8 cellular contexts compared by ENCODE assay signal in the genomic region with DNA sequence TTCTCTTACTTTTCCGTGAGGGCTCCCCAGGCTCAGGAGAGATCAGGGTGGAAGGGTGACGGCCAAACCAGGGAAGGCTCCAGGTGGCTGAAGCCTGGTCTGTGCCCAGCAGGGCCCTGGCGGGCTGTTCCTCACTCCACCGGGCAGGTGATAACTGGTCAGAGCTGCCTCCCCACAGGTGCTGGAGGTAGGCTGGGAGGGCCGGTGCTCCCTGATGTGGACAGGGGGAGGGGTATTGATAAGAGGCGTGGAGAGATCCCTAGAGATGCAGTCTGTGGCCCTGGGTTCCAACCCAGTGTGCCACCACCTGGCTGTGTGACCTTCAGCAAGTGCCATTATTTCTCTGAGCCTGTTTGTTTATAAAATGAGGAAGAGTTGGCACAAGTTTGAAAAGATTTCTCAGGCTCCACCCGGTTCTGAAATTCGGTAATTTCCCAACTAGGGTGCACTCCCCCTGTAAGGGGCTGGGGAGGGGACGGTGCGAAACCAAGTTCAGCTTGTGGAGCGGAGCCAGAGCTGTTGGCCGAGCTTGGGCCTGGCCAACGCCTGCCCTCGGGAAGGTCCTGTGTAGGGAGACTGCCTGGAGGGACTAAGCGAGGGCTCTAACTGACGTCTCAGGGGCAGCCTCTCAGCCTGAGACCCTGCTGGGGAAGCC. TPM values are rescaled to one million over a fixed set of nuclear protein-coding genes. Genes with fewer than 3 reads are reported as not detected.
DNase-seq lines count a peak whose midpoint lies in the region; ATAC-seq and TF ChIP-seq lines count a peak whose summit lies in the region.

No MANE protein-coding gene starts in this region.

- POLR2A ChIA-PET in HEK293 (lab: Yijun Ruan, JAX), result interaction anchor here (1.7 to 2.3 kb wide), 3 partner anchors 17 to 24 kb away, joined by 8 to 11 read pairs (median 8); a partner anchor contains a TSS

- H3K9me3 ChIP-seq in HEK293 (ENCODE audit: control insufficient read depth, insufficient read depth, low read depth, low read length) (no peaks in the 10 kb centered on the region), heart right ventricle (no peaks in the 10 kb centered on the region)

- peak overlapping the region; percentile 30 for H3K27ac ChIP-seq in HEK293 (ENCODE audit: extremely low read depth, low read depth, low read length)
- H3K27ac ChIP-seq in heart right ventricle, result peak overlapping the region; percentile 88 to 98 (median 96)

- DNase-seq in AG20443 (ENCODE audit: low spot score) (peak; percentile 41), heart right ventricle (no peak), sciatic nerve (ENCODE audit: low spot score) (peak; percentile 83), NCI-H774 (lab: John Stamatoyannopoulos, UW) (no peak)
- DNase-seq in activated CD4-positive, alpha-beta T cell treated with anti-CD3 and anti-CD28 coated beads, Interleukin-2, amount 50 U/mL, for 1 hour, result peak; percentile 40

- peaks cover 0 to 5% (median 0%) of the 10 kb centered on the region in 7 donors for H3K27me3 ChIP-seq in heart right ventricle

- ATAC-seq in heart right ventricle (no peak), sciatic nerve (peak; percentile 15), HG02840 (IDR thresholded peaks at IDR 0.05; ENCODE audit: low FRiP score, unreplicated experiment) (no peak), GM18873 (IDR thresholded peaks at IDR 0.05; ENCODE audit: low FRiP score, unreplicated experiment) (no peak)

- peak overlapping the region; percentile 43 for H3K4me3 ChIP-seq in HEK293 (ENCODE audit: low read depth, low read length)
- peak overlapping the region; percentile 24 to 77 (median 66) for H3K4me3 ChIP-seq in heart right ventricle

- WGBS in heart right ventricle, 2 donors, result 26 to 30% methylated on average over 16 of the region's 16 CpGs

- CTCF ChIA-PET in HEK293 (lab: Yijun Ruan, JAX), result interaction anchor here (0.6 to 1.5 kb wide), 4 partner anchors 21 to 84 kb away, joined by 3 to 6 read pairs (median 4); no protein-coding TSS in a partner anchor

- TF ChIP-seq CTCF in HEK293 (tag by site-specific recombination; IDR thresholded peaks at IDR 0.05), result no peak
- no peak for TF ChIP-seq CTCF in heart right ventricle (IDR thresholded peaks at IDR 0.05)

- H3K36me3 ChIP-seq in HEK293 (ENCODE audit: control insufficient read depth in 2 of 2, insufficient read depth in 1 of 2, low read length in 2 of 2) (peaks cover 0 to 9% of the 10 kb centered on the region in 2 experiments; a peak in 1 of 3 replicates), heart right ventricle (peaks cover 0 to 30% (median 11%) of the 10 kb centered on the region in 9 donors)

- peaks cover 11% of the 10 kb centered on the region; the same call in 1 of the 2 replicates for H3K4me1 ChIP-seq in HEK293 (ENCODE audit: control insufficient read depth, insufficient read depth, low read length)
- H3K4me1 ChIP-seq in heart right ventricle, result peaks cover 38 to 91% (median 65%) of the 10 kb centered on the region in 9 donors

- intact Hi-C loops in heart right ventricle (cut with DNase I) (loop anchor here in 4 of 10 donors (1.0 to 5.0 kb wide), 4 partner anchors 17 to 77 kb away; a partner anchor contains a TSS), sciatic nerve (cut with DNase I) (no loop called here)

TF ChIP-seq in HEK293, 187 proteins besides CTCF, POLR2A, EP300 and RAD21:
- no peak for TF ChIP-seq ZNF664 (tag by site-specific recombination; IDR thresholded peaks at IDR 0.05)
- TF ChIP-seq, protein P1, sequence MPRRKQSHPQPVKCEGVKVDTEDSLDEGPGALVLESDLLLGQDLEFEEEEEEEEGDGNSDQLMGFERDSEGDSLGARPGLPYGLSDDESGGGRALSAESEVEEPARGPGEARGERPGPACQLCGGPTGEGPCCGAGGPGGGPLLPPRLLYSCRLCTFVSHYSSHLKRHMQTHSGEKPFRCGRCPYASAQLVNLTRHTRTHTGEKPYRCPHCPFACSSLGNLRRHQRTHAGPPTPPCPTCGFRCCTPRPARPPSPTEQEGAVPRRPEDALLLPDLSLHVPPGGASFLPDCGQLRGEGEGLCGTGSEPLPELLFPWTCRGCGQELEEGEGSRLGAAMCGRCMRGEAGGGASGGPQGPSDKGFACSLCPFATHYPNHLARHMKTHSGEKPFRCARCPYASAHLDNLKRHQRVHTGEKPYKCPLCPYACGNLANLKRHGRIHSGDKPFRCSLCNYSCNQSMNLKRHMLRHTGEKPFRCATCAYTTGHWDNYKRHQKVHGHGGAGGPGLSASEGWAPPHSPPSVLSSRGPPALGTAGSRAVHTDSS (tag by site-specific recombination; IDR thresholded peaks at IDR 0.05), result peak; percentile 37; the same call in 1 of the 2 replicates
- 0 out of 2 replicates have a peak, but pooled peaks have one; percentile 80 for TF ChIP-seq ZNF600 (tag by site-specific recombination; IDR thresholded peaks at IDR 0.05)

RNA-seq across cellular contexts. Expression of a gene that starts 1.0 kb away (rescaled TPM):
- total RNA-seq in heart right ventricle, result 100 to 1,000 TPM in 6 of 10 donors, 10 to 100 TPM in 4; 34.6 to 588 (median 105) TPM
- 10 to 100 TPM; 53.2 to 83.0 TPM for polyA plus RNA-seq in heart right ventricle
- 688 TPM for total RNA-seq in sciatic nerve

RNA-seq across cellular contexts. Expression of a gene that starts 19.5 kb away (rescaled TPM):
- total RNA-seq in heart right ventricle, result 10 to 100 TPM; 17.5 to 31.8 (median 22.2) TPM
- polyA plus RNA-seq in heart right ventricle, result 10 to 100 TPM; 14.6 to 90.2 TPM
- total RNA-seq in sciatic nerve, result 28.2 TPM

RNA-seq across cellular contexts. Expression of a gene that starts 29.3 kb away (rescaled TPM):
- total RNA-seq in heart right ventricle (under 1 TPM in 3 of 10 donors, not detected in 7; 0.19 to 0.52 (median 0.26) TPM), sciatic nerve (12.4 TPM)
- under 1 TPM in 1 of 2 donors, not detected in 1; 0.29 TPM for polyA plus RNA-seq in heart right ventricle

RNA-seq across cellular contexts. Expression of a gene that starts 43.5 kb away (rescaled TPM):
- 10 to 100 TPM; 16.6 to 47.0 (median 23.9) TPM for total RNA-seq in heart right ventricle
- 10 to 100 TPM; 27.2 to 58.8 TPM for polyA plus RNA-seq in heart right ventricle
- 124 TPM for total RNA-seq in sciatic nerve

Comparison
In these comparisons a context has a peak if more than half of its experiments do, and no peak if none do; other contexts are left out.
1. DNase-seq: peak in AG20443 (single experiment), activated CD4-positive, alpha-beta T cell treated with anti-CD3 and anti-CD28 coated beads, Interleukin-2, amount 50 U/mL, for 1 hour (single experiment) and sciatic nerve (single experiment); none in heart right ventricle (0 of 2) and NCI-H774 (single experiment).